ENCODE assay signal across 13 cellular contexts in genomic region chr6:99611148-99611547, GRCh38. TPM values are rescaled to one million over a fixed set of nuclear protein-coding genes. Genes with fewer than 3 reads are reported as not detected.
DNase-seq lines count a peak whose midpoint lies in the region; ATAC-seq, FAIRE-seq and TF ChIP-seq lines count a peak whose summit lies in the region.
"Had no signal": no experiment of that assay in that cellular context is flagged by ENCODE, and none has a peak within 500 bp of the region (broad histone marks: within the 10 kb centered on the region; RNA-seq: fewer than 3 reads in every experiment).

No MANE protein-coding gene starts in this region.

- H3K27ac ChIP-seq in GM23248 = no peak overlapping the region
- no peak overlapping the region for H3K27ac ChIP-seq in spleen
- H3K27ac ChIP-seq in HepG2 (ENCODE audit: extremely low read length, insufficient read depth, low read length) = no peak overlapping the region
- H3K27ac ChIP-seq: A549 had no signal

- CTCF ChIA-PET in activated CD4-positive, alpha-beta T cell treated with anti-CD3 and anti-CD28 coated beads for 36 hours (lab: Charles Lee) = interaction anchor here (0.8 to 1.7 kb wide), 2 partner anchors 22 to 38 kb away, joined by 4 to 6 read pairs; no protein-coding TSS in a partner anchor
- CTCF ChIA-PET in HepG2 (lab: Yijun Ruan, JAX; ENCODE audit: low intra/inter-chr PET ratio, low total read pairs) = no interaction called here

- peaks cover 38% of the 10 kb centered on the region for H3K4me1 Mint-ChIP-seq in activated CD4-positive, alpha-beta T cell treated with anti-CD3 and anti-CD28 coated beads for 36 hours
- H3K4me1 Mint-ChIP-seq in glutamatergic neuron (ENCODE audit: low read depth, unreplicated experiment) = peaks cover 36% of the 10 kb centered on the region

- peak; percentile 67 for ATAC-seq in activated CD4-positive, alpha-beta T cell treated with anti-CD3 and anti-CD28 coated beads for 36 hours
- ATAC-seq in GM21825 (IDR thresholded peaks at IDR 0.05; ENCODE audit: unreplicated experiment) (peak; percentile 57), HG03520 (IDR thresholded peaks at IDR 0.05; ENCODE audit: unreplicated experiment) (peak; percentile 69), HepG2 (no peak)
- ATAC-seq: A549 had no signal

- H3K9ac ChIP-seq in GM23248 = no peak overlapping the region
- H3K9ac ChIP-seq in HepG2 (ENCODE audit: insufficient read depth, low read depth, low read length) = no peak overlapping the region

- H3K27ac Mint-ChIP-seq in activated CD4-positive, alpha-beta T cell treated with anti-CD3 and anti-CD28 coated beads for 36 hours = no peak overlapping the region
- peak overlapping the region; percentile 95 for H3K27ac Mint-ChIP-seq in glutamatergic neuron (ENCODE audit: unreplicated experiment)
- H3K27ac Mint-ChIP-seq: naive B cell had no signal

- H3K4me3 ChIP-seq in GM23248 = no peak overlapping the region
- H3K4me3 ChIP-seq in spleen = no peak overlapping the region
- no peak overlapping the region for H3K4me3 ChIP-seq in HepG2 (replicated peaks in 1 of 3; ENCODE audit: insufficient read depth in 1 of 3, low read depth in 2 of 3, low read length in 3 of 3)
- H3K4me3 ChIP-seq: A549 had no signal

- DNase-seq in activated CD4-positive, alpha-beta T cell treated with anti-CD3 and anti-CD28 coated beads for 36 hours = peak; percentile 54
- no peak for DNase-seq in activated CD4-positive, alpha-beta T cell treated with anti-CD3 and anti-CD28 coated beads, Interleukin-2, amount 50 U/mL, for 1 hour
- no peak for DNase-seq in glutamatergic neuron
- no peak for DNase-seq in GM23248
- no peak for DNase-seq in spleen
- DNase-seq in HepG2 (ENCODE audit: low spot score) = no peak
- DNase-seq: amniotic stem cell, naive B cell, NCI-H1092 had no signal

- TF ChIP-seq CTCF in glutamatergic neuron (IDR thresholded peaks at IDR 0.05; ENCODE audit: partially characterized antibody, unreplicated experiment) (no peak), spleen (IDR thresholded peaks at IDR 0.05 in 8 of 11, conservative IDR thresholded peaks at IDR 0.05 in 3 of 11) (no peak), HepG2 (CRISPR knock-in tag; IDR thresholded peaks at IDR 0.05) (no peak)

- no TSS peak for BruUV-seq in HepG2 (replicated peaks; lab: Mats Ljungman, UMichigan)

- TF ChIP-seq RAD21 in HepG2 (CRISPR knock-in tag; IDR thresholded peaks at IDR 0.05) = no peak

- TF ChIP-seq POLR2A in spleen (IDR thresholded peaks at IDR 0.05) (no peak), HepG2 (IDR thresholded peaks at IDR 0.05; ENCODE audit: insufficient read depth in 1 of 2, low read depth in 2 of 2, low read length in 2 of 2) (no peak)

- POLR2A ChIA-PET in activated CD4-positive, alpha-beta T cell treated with anti-CD3 and anti-CD28 coated beads for 36 hours (lab: Charles Lee) = no interaction called here
- POLR2A ChIA-PET in HepG2 (lab: Yijun Ruan, JAX) = no interaction called here

- no peaks in the 10 kb centered on the region for H3F3A ChIP-seq in GM23248 (ENCODE audit: insufficient read depth)

- H3K9me2 ChIP-seq in GM23248 (ENCODE audit: insufficient read depth) = no peaks in the 10 kb centered on the region

- H4K20me1 ChIP-seq in GM23248 (ENCODE audit: insufficient read depth) (no peaks in the 10 kb centered on the region), HepG2 (ENCODE audit: insufficient read depth, low read length) (no peaks in the 10 kb centered on the region)

- H3K27me3 ChIP-seq in GM23248 (replicated peaks; ENCODE audit: insufficient read depth) = peaks cover 95% of the 10 kb centered on the region
- H3K27me3 ChIP-seq in spleen (replicated peaks in 1 of 7) = peaks cover 25 to 100% (median 100%) of the 10 kb centered on the region in 7 donors
- H3K27me3 ChIP-seq in HepG2 (ENCODE audit: control insufficient read depth in 1 of 2, insufficient read depth in 2 of 2, low read length in 2 of 2) = peaks cover 8 to 46% of the 10 kb centered on the region in 2 experiments; a peak in 4 of 5 replicates

- H3K4me1 ChIP-seq in GM23248 (ENCODE audit: insufficient read depth) (no peaks in the 10 kb centered on the region), spleen (peaks cover 18 to 52% (median 33%) of the 10 kb centered on the region in 6 donors), HepG2 (ENCODE audit: insufficient read depth, low read length) (peaks cover 6% of the 10 kb centered on the region; the same call in 1 of the 2 replicates)
- H3K4me1 ChIP-seq: A549 had no signal

- intact Hi-C loops in activated CD4-positive, alpha-beta T cell treated with anti-CD3 and anti-CD28 coated beads for 36 hours (cut with DNase I, micrococcal nuclease) = loop anchor here (1.0 to 10.0 kb wide), 5 partner anchors 43 to 1784 kb away; partner anchors contain the start of genes CCNC (in 1 of the 2), GRIK2 (in 1 of the 2) and POU3F2 (in 1 of the 2)
- intact Hi-C loops in spleen (cut with DNase I; ENCODE audit: low total_unique reads) (no loop called here), HepG2 (cut with micrococcal nuclease; ENCODE audit: unreplicated experiment) (no loop called here)

- H3K36me3 Mint-ChIP-seq in activated CD4-positive, alpha-beta T cell treated with anti-CD3 and anti-CD28 coated beads for 36 hours (ENCODE audit: low read depth) = peaks cover 3% of the 10 kb centered on the region
- H3K36me3 Mint-ChIP-seq in glutamatergic neuron (ENCODE audit: unreplicated experiment) = peaks cover 4% of the 10 kb centered on the region

- no peak for TF ChIP-seq EP300 in HepG2 (IDR thresholded peaks at IDR 0.05; ENCODE audit: low read depth in 2 of 2, low read length in 2 of 2)
- TF ChIP-seq EP300 in HepG2 (CRISPR knock-in tag; IDR thresholded peaks at IDR 0.05; ENCODE audit: borderline replicate concordance) = no peak

- WGBS in GM23248 (ENCODE audit: low coverage in 1 of 2, low lambda C conversion rate in 2 of 2, missing lambda C conversion rate in 2 of 2), 2 experiments = 5 to 6% methylated on average over 3 of the region's 3 CpGs
- 1 to 4% (median 3%) methylated on average over 3 of the region's 3 CpGs for WGBS in spleen, 5 donors
- WGBS in HepG2 (ENCODE audit: low lambda C conversion rate) = 0% methylated on average over 3 of the region's 3 CpGs

- in situ Hi-C loops in GM23248 (cut with MboI) = no loop called here
- in situ Hi-C loops in HepG2 (cut with HindIII; ENCODE audit: extremely low pct_ligation_motif_present, low pct_unique_long_range_greater_than_20kb) = no loop called here

- H3K4me2 ChIP-seq in GM23248 (ENCODE audit: unreplicated experiment) = no peak overlapping the region
- H3K4me2 ChIP-seq in HepG2 (ENCODE audit: low read depth, low read length) = no peak overlapping the region
- H3K4me2 ChIP-seq: A549 had no signal

- H3K4me3 Mint-ChIP-seq in activated CD4-positive, alpha-beta T cell treated with anti-CD3 and anti-CD28 coated beads for 36 hours = no peak overlapping the region
- H3K4me3 Mint-ChIP-seq in glutamatergic neuron (ENCODE audit: unreplicated experiment) = peak overlapping the region; percentile 71

- peaks cover 5% of the 10 kb centered on the region for H3K9me3 Mint-ChIP-seq in activated CD4-positive, alpha-beta T cell treated with anti-CD3 and anti-CD28 coated beads for 36 hours (ENCODE audit: low read depth)
- H3K9me3 Mint-ChIP-seq in glutamatergic neuron (ENCODE audit: unreplicated experiment) = peaks cover 18% of the 10 kb centered on the region

- no peak overlapping the region for H2AFZ ChIP-seq in GM23248
- no peak overlapping the region for H2AFZ ChIP-seq in HepG2 (ENCODE audit: low read length)

- peaks cover 68% of the 10 kb centered on the region for H3K27me3 Mint-ChIP-seq in activated CD4-positive, alpha-beta T cell treated with anti-CD3 and anti-CD28 coated beads for 36 hours
- peaks cover 28% of the 10 kb centered on the region for H3K27me3 Mint-ChIP-seq in glutamatergic neuron (ENCODE audit: unreplicated experiment)

- no peaks in the 10 kb centered on the region for H3K36me3 ChIP-seq in GM23248 (ENCODE audit: low read depth)
- no peaks in the 10 kb centered on the region for H3K36me3 ChIP-seq in spleen
- no peaks in the 10 kb centered on the region for H3K36me3 ChIP-seq in HepG2 (replicated peaks in 1 of 2; ENCODE audit: control insufficient read depth in 1 of 2, insufficient read depth in 2 of 2, low read length in 2 of 2)

- H3K79me2 ChIP-seq in GM23248 (ENCODE audit: insufficient read depth) (no peaks in the 10 kb centered on the region), HepG2 (ENCODE audit: insufficient read depth, low read length) (no peaks in the 10 kb centered on the region)

- no peak for FAIRE-seq in HepG2 (lab: Jason Lieb, UNC)
- FAIRE-seq: A549 had no signal

- H3K9me3 ChIP-seq in GM23248 (ENCODE audit: low read depth) (no peaks in the 10 kb centered on the region), spleen (no peaks in the 10 kb centered on the region), HepG2 (ENCODE audit: low read length) (no peaks in the 10 kb centered on the region)
- H3K9me3 ChIP-seq: A549 had no signal

RNA-seq across cellular contexts. Expression of gene PRDM13, which starts 4.5 kb away (rescaled TPM):
- not detected for total RNA-seq in activated CD4-positive, alpha-beta T cell treated with anti-CD3 and anti-CD28 coated beads for 36 hours
- total RNA-seq in glutamatergic neuron (ENCODE audit: unreplicated experiment) (13.9 TPM), spleen (not detected), HepG2 (2016; rRNA removed; fragmentation: Illumina TruSeq; extraction: Trizol) (not detected in 2 replicates)
- not detected in 2 replicates for total RNA-seq in GM23248 (2014; rRNA removed; shearing (Covaris generic))
- polyA plus RNA-seq in GM23248 (2016; fragmentation: Nextera tagmentation; extraction: Ambion mirVana) (not detected in 2 replicates), spleen (under 1 TPM in 1 of 3 donors, not detected in 2; 0.02 TPM), HepG2 (2011; rRNA removed) (not detected in 2 replicates)
- total RNA-seq in HepG2 (2016; cell fraction: cytosol; rRNA removed; fragmentation: Illumina TruSeq; extraction: Trizol; ENCODE audit: low read depth) = not detected in 2 replicates
- total RNA-seq in HepG2 (2016; cell fraction: insoluble cytoplasmic fraction; rRNA removed; fragmentation: Illumina TruSeq; extraction: Trizol) = not detected in 2 replicates
- not detected in 2 replicates for total RNA-seq in HepG2 (2016; cell fraction: membrane; rRNA removed; fragmentation: Illumina TruSeq; extraction: Trizol)
- total RNA-seq in HepG2 (2016; cell fraction: nucleus; rRNA removed; fragmentation: Illumina TruSeq; extraction: Trizol) = not detected in 2 replicates
- polyA plus RNA-seq in HepG2 (2011; cell fraction: cytosol; rRNA removed) = not detected in 2 replicates
- not detected in 2 replicates for polyA plus RNA-seq in HepG2 (2011; cell fraction: nucleus; rRNA removed)
- polyA plus RNA-seq in HepG2 (2012) = not detected in 2 replicates
- not detected in 2 replicates for polyA plus RNA-seq in HepG2 (2016; cell fraction: cytosol; fragmentation: Illumina TruSeq; extraction: Trizol; ENCODE audit: low read depth)
- not detected in 2 replicates for polyA plus RNA-seq in HepG2 (2016; cell fraction: insoluble cytoplasmic fraction; fragmentation: Illumina TruSeq; extraction: Trizol; ENCODE audit: low read depth)
- not detected in 2 replicates for polyA plus RNA-seq in HepG2 (2016; cell fraction: membrane; fragmentation: Illumina TruSeq; extraction: Trizol; ENCODE audit: low read depth)
- not detected in 2 replicates for polyA plus RNA-seq in HepG2 (2016; cell fraction: nucleus; fragmentation: Illumina TruSeq; extraction: Trizol; ENCODE audit: insufficient read depth, low read depth)
- polyA minus RNA-seq in HepG2 (2011; rRNA and poly(A)+ RNA removed; ENCODE audit: low replicate concordance) = not detected in 2 replicates
- not detected in 2 replicates for polyA minus RNA-seq in HepG2 (2011; cell fraction: cytosol; rRNA and poly(A)+ RNA removed)
- not detected in 2 replicates for polyA minus RNA-seq in HepG2 (2011; cell fraction: nucleus; rRNA and poly(A)+ RNA removed)
- total RNA-seq: fibroblast of villous mesenchyme had no signal

RNA-seq across cellular contexts. Expression of gene CCNC, which starts 42.7 kb away (rescaled TPM):
- total RNA-seq in activated CD4-positive, alpha-beta T cell treated with anti-CD3 and anti-CD28 coated beads for 36 hours = 10 to 100 TPM; 50.7 to 67.3 TPM
- 49.3 TPM for total RNA-seq in glutamatergic neuron (ENCODE audit: unreplicated experiment)
- total RNA-seq in GM23248 (2014; rRNA removed; shearing (Covaris generic)) = 78.5 and 89.3 TPM in 2 replicates
- polyA plus RNA-seq in GM23248 (2016; fragmentation: Nextera tagmentation; extraction: Ambion mirVana) = 48.6 and 53.9 TPM in 2 replicates
- 10 to 100 TPM; 40.0 to 66.0 (median 44.5) TPM for total RNA-seq in spleen
- 10 to 100 TPM; 28.8 to 32.7 (median 30.0) TPM for polyA plus RNA-seq in spleen
- 141 and 193 TPM in 2 replicates for total RNA-seq in HepG2 (2016; rRNA removed; fragmentation: Illumina TruSeq; extraction: Trizol)
- total RNA-seq in HepG2 (2016; cell fraction: cytosol; rRNA removed; fragmentation: Illumina TruSeq; extraction: Trizol; ENCODE audit: low read depth) = 24.4 and 26.9 TPM in 2 replicates
- total RNA-seq in HepG2 (2016; cell fraction: insoluble cytoplasmic fraction; rRNA removed; fragmentation: Illumina TruSeq; extraction: Trizol) = 140 and 194 TPM in 2 replicates
- 89.1 and 99.1 TPM in 2 replicates for total RNA-seq in HepG2 (2016; cell fraction: membrane; rRNA removed; fragmentation: Illumina TruSeq; extraction: Trizol)
- total RNA-seq in HepG2 (2016; cell fraction: nucleus; rRNA removed; fragmentation: Illumina TruSeq; extraction: Trizol) = 88.9 and 101 TPM in 2 replicates
- 53.4 and 69.6 TPM in 2 replicates for polyA plus RNA-seq in HepG2 (2011; rRNA removed)
- 22.1 and 38.1 TPM in 2 replicates for polyA plus RNA-seq in HepG2 (2011; cell fraction: cytosol; rRNA removed)
- polyA plus RNA-seq in HepG2 (2011; cell fraction: nucleus; rRNA removed) = 17.7 and 42.9 TPM in 2 replicates
- 56.6 and 63.3 TPM in 2 replicates for polyA plus RNA-seq in HepG2 (2012)
- polyA plus RNA-seq in HepG2 (2016; cell fraction: cytosol; fragmentation: Illumina TruSeq; extraction: Trizol; ENCODE audit: low read depth) = 20.7 and 21.4 TPM in 2 replicates
- 149 and 172 TPM in 2 replicates for polyA plus RNA-seq in HepG2 (2016; cell fraction: insoluble cytoplasmic fraction; fragmentation: Illumina TruSeq; extraction: Trizol; ENCODE audit: low read depth)
- 63.5 and 64.0 TPM in 2 replicates for polyA plus RNA-seq in HepG2 (2016; cell fraction: membrane; fragmentation: Illumina TruSeq; extraction: Trizol; ENCODE audit: low read depth)
- 118 TPM in 2 replicates for polyA plus RNA-seq in HepG2 (2016; cell fraction: nucleus; fragmentation: Illumina TruSeq; extraction: Trizol; ENCODE audit: insufficient read depth, low read depth)
- polyA minus RNA-seq in HepG2 (2011; rRNA and poly(A)+ RNA removed; ENCODE audit: low replicate concordance) = 62.2 and 83.8 TPM in 2 replicates
- 48.7 and 53.6 TPM in 2 replicates for polyA minus RNA-seq in HepG2 (2011; cell fraction: cytosol; rRNA and poly(A)+ RNA removed)
- polyA minus RNA-seq in HepG2 (2011; cell fraction: nucleus; rRNA and poly(A)+ RNA removed) = 59.1 and 72.4 TPM in 2 replicates

Comparison
In these comparisons a context has a peak if more than half of its experiments do, and no peak if none do; other contexts are left out.
1. RNA of gene PRDM13, which starts 4.5 kb away (total RNA-seq): 13.9 TPM in glutamatergic neuron (single experiment); not detected in activated CD4-positive, alpha-beta T cell treated with anti-CD3 and anti-CD28 coated beads for 36 hours, not detected in GM23248, not detected in spleen and not detected in HepG2; every median in the first group is over 10 times any median in the second.
2. intact Hi-C loops: an anchor here in activated CD4-positive, alpha-beta T cell treated with anti-CD3 and anti-CD28 coated beads for 36 hours (1.0 to 10.0 kb wide); none called in spleen and HepG2.